8 cellular contexts compared by ENCODE assay signal in genomic region chr13:52235900-52236595, GRCh38.
DNase-seq lines count a peak whose midpoint lies in the region; ATAC-seq and TF ChIP-seq lines count a peak whose summit lies in the region.
"Not testable (repeated sequence)": the region's sequence is repeated elsewhere in the genome, so short reads cannot be mapped to it uniquely, and the experiment has no call there.

No MANE protein-coding gene starts in this region.

- DNase-seq in DMS 273 (lab: John Stamatoyannopoulos, UW; ENCODE audit: unreplicated experiment) (peak; percentile 72), HK-2 (ENCODE audit: unreplicated experiment) (peak; percentile 18), NCI-H69 (lab: John Stamatoyannopoulos, UW) (peak; percentile 56), dermis microvascular lymphatic vessel endothelial cell (ENCODE audit: low read depth in 2 of 2) (peak; percentile 66 to 70), right lobe of liver (peak; percentile 31 to 67 (median 65))
- DNase-seq in activated CD4-positive, alpha-beta T cell treated with anti-CD3 and anti-CD28 coated beads, Interleukin-2, amount 10 ng/mL, durations not matched to agents 7 days and 5 days, result peak; percentile 70
- DNase-seq in stimulated activated CD4-positive, alpha-beta T cell treated with anti-CD3 and anti-CD28 coated beads, Interleukin-4, amount 100 ng/mL, for 4 hours, result peak; percentile 5

- H3K36me3 ChIP-seq in right lobe of liver, result not testable (repeated sequence)

- H3K9me3 Mint-ChIP-seq in activated CD4-positive, alpha-beta T cell treated with anti-CD3 and anti-CD28 coated beads, Interleukin-2, amount 10 ng/mL, durations not matched to agents 7 days and 5 days, result not testable (repeated sequence)

- not testable (repeated sequence) for H3K27ac ChIP-seq in right lobe of liver

- not testable (repeated sequence) for H3K4me1 Mint-ChIP-seq in activated CD4-positive, alpha-beta T cell treated with anti-CD3 and anti-CD28 coated beads, Interleukin-2, amount 10 ng/mL, durations not matched to agents 7 days and 5 days

- POLR2A ChIA-PET in activated CD4-positive, alpha-beta T cell treated with anti-CD3 and anti-CD28 coated beads, Interleukin-2, amount 10 ng/mL, durations not matched to agents 7 days and 5 days (lab: Charles Lee), result not testable (repeated sequence)

- TF ChIP-seq POLR2A in right lobe of liver (IDR thresholded peaks at IDR 0.05), result not testable (repeated sequence)

- not testable (repeated sequence) for H3K9me3 ChIP-seq in right lobe of liver

- TF ChIP-seq CTCF in right lobe of liver (IDR thresholded peaks at IDR 0.05), result peak; percentile 62 to 64 (median 64)

- intact Hi-C loops in right lobe of liver (cut with DNase I), result not testable (repeated sequence)

- CTCF ChIA-PET in activated CD4-positive, alpha-beta T cell treated with anti-CD3 and anti-CD28 coated beads, Interleukin-2, amount 10 ng/mL, durations not matched to agents 7 days and 5 days (lab: Charles Lee), result not testable (repeated sequence)

- H3K27me3 ChIP-seq in right lobe of liver, result not testable (repeated sequence)

- 0% methylated on average over 2 of the region's 8 CpGs for WGBS in right lobe of liver (ENCODE audit: insufficient coverage, low coverage, low lambda C conversion rate, missing lambda C conversion rate)

- not testable (repeated sequence) for H3K36me3 Mint-ChIP-seq in activated CD4-positive, alpha-beta T cell treated with anti-CD3 and anti-CD28 coated beads, Interleukin-2, amount 10 ng/mL, durations not matched to agents 7 days and 5 days (ENCODE audit: low read depth)

- H3K4me1 ChIP-seq in right lobe of liver, result not testable (repeated sequence)

- ATAC-seq in GM21381 (IDR thresholded peaks at IDR 0.05; ENCODE audit: unreplicated experiment) (peak; percentile 87), right lobe of liver (peak; percentile 99 to 100 (median 100))

- H3K4me3 ChIP-seq in right lobe of liver, result not testable (repeated sequence)

- not testable (repeated sequence) for H3K27me3 Mint-ChIP-seq in activated CD4-positive, alpha-beta T cell treated with anti-CD3 and anti-CD28 coated beads, Interleukin-2, amount 10 ng/mL, durations not matched to agents 7 days and 5 days

- not testable (repeated sequence) for H3K27ac Mint-ChIP-seq in activated CD4-positive, alpha-beta T cell treated with anti-CD3 and anti-CD28 coated beads, Interleukin-2, amount 10 ng/mL, durations not matched to agents 7 days and 5 days

- not testable (repeated sequence) for H3K4me3 Mint-ChIP-seq in activated CD4-positive, alpha-beta T cell treated with anti-CD3 and anti-CD28 coated beads, Interleukin-2, amount 10 ng/mL, durations not matched to agents 7 days and 5 days

Comparison
In these comparisons a context has a peak if more than half of its experiments do, and no peak if none do; other contexts are left out.
1. DNase-seq: peak in every context shown above with its lines; median percentile 72 in DMS 273; 70 in activated CD4-positive, alpha-beta T cell treated with anti-CD3 and anti-CD28 coated beads, Interleukin-2, amount 10 ng/mL, durations not matched to agents 7 days and 5 days; 68 in dermis microvascular lymphatic vessel endothelial cell; 65 in right lobe of liver; 56 in NCI-H69; 18 in HK-2; 5 in stimulated activated CD4-positive, alpha-beta T cell treated with anti-CD3 and anti-CD28 coated beads, Interleukin-4, amount 100 ng/mL, for 4 hours.